11 cellular contexts compared by ENCODE assay signal in genomic region chr7:131196808-131197207, GRCh38.
DNase-seq lines count a peak whose midpoint lies in the region; FAIRE-seq and TF ChIP-seq lines count a peak whose summit lies in the region.
"Had no signal": no experiment of that assay in that cellular context is flagged by ENCODE, and none has a peak within 500 bp of the region (broad histone marks: within the 10 kb centered on the region; RNA-seq: fewer than 3 reads in every experiment).

No MANE protein-coding gene starts in this region.

- H3K36me3 ChIP-seq in colonic mucosa = no peaks in the 10 kb centered on the region

- DNase-seq in AG08395 (ENCODE audit: low spot score) (peak; percentile 49), LNCaP clone FGC (ENCODE audit: low read depth) (peak; percentile 22), astrocyte of the spinal cord (ENCODE audit: low read depth, low spot score) (peak; percentile 39), kidney glomerular epithelial cell (lab: John Stamatoyannopoulos, UW) (peak; percentile 37), H54 (ENCODE audit: insufficient read length, low spot score) (no peak), colonic mucosa (no peak), NCI-H2107 (lab: John Stamatoyannopoulos, UW) (no peak)
- DNase-seq in central memory CD4-positive, alpha-beta T cell = no peak
- DNase-seq: activated CD4-positive, CD25-positive, alpha-beta regulatory T cell; C1 segment of cervical spinal cord; Karpas-422 had no signal

- FAIRE-seq in H54 (lab: Jason Lieb, UNC) = no peak

- TF ChIP-seq CTCF in LNCaP clone FGC (IDR thresholded peaks at IDR 0.05; ENCODE audit: control insufficient read depth, extremely low read depth, insufficient read depth) (no peak), astrocyte of the spinal cord (IDR thresholded peaks at IDR 0.05; ENCODE audit: low read depth, low read length) (no peak), colonic mucosa (IDR thresholded peaks at IDR 0.05) (no peak)

- intact Hi-C loops in colonic mucosa (cut with DNase I) = loop anchor here (10.0 kb wide), 1 partner anchor 108 kb away; no protein-coding TSS in a partner anchor

- no peaks in the 10 kb centered on the region for H3K4me1 ChIP-seq in colonic mucosa

- H3K4me3 ChIP-seq in LNCaP clone FGC (ENCODE audit: low read depth, low read length) (no peak overlapping the region), astrocyte of the spinal cord (ENCODE audit: low read depth, low read length) (no peak overlapping the region), colonic mucosa (no peak overlapping the region)

- H3K9me3 ChIP-seq in colonic mucosa = no peaks in the 10 kb centered on the region

- TF ChIP-seq POLR2A in H54 (IDR thresholded peaks at IDR 0.05; ENCODE audit: low read depth, low read length) = no peak

- no peak overlapping the region for H3K27ac ChIP-seq in colonic mucosa

- in situ Hi-C loops in astrocyte of the spinal cord (cut with HindIII; ENCODE audit: low sequenced_read_pairs) = no loop called here

- no peak overlapping the region for H3K9ac ChIP-seq in colonic mucosa (ENCODE audit: low read depth in 2 of 2, low read length in 2 of 2)

- no peaks in the 10 kb centered on the region for H3K27me3 ChIP-seq in colonic mucosa

Comparison
In these comparisons a context has a peak if more than half of its experiments do, and no peak if none do; other contexts are left out.
1. DNase-seq: peak in AG08395 (single experiment), LNCaP clone FGC (single experiment), astrocyte of the spinal cord (single experiment) and kidney glomerular epithelial cell (single experiment); none in central memory CD4-positive, alpha-beta T cell (single experiment), H54 (single experiment), colonic mucosa (single experiment) and NCI-H2107 (single experiment).